In the genomic region with DNA sequence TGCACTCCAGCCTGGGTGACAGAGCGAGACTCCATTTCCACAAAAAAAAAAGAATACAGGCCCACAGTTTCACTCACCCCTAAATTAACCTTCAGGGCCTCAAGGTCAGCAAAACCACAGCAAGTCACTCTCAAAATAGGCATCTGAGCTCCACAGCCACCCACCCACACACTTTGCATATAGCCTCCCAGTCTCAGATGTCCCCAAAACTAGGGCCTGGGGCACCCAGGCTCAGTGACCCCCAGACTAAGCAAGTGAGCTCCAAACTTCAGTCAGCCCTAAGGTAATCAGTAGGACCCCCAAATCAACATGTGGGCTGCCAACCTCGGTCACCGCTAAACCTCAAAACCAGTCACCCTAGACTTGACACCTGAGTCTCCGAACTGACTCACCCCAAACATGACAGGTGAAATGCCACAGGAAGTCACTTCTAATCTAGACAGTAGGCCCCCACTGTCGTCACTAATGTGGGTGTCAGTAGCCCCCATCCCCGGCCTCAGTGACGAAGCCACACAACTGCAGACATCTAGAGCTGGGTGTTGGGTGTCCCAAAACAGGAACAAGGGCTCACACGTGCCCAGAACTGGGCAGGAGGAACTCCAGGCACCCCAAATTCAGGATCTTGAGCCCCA, we compare ENCODE assay signal across 8 cellular contexts. TPM values are rescaled to one million over a fixed set of nuclear protein-coding genes. Genes with fewer than 3 reads are reported as not detected.
DNase-seq lines count a peak whose midpoint lies in the region; ATAC-seq, FAIRE-seq and TF ChIP-seq lines count a peak whose summit lies in the region.

No MANE protein-coding gene starts in this region.

- peak overlapping the region; percentile 99 for H3K27ac Mint-ChIP-seq in memory B cell

- H3K27me3 ChIP-seq in A673 (replicated peaks; ENCODE audit: insufficient read depth, low read depth, low read length, poor library complexity), result no peaks in the 10 kb centered on the region

- H3K9me3 ChIP-seq in A673 (ENCODE audit: low read depth, low read length, poor library complexity, severe bottlenecking), result no peaks in the 10 kb centered on the region

- intact Hi-C loops in A673 (cut with micrococcal nuclease; ENCODE audit: unreplicated experiment), result no loop called here

- no peaks in the 10 kb centered on the region for H3K36me3 Mint-ChIP-seq in memory B cell

- H3K36me3 ChIP-seq in A673 (ENCODE audit: insufficient read depth, low read length, poor library complexity, severe bottlenecking), result no peaks in the 10 kb centered on the region

- CTCF ChIA-PET in A673 (lab: Charles Lee), result no interaction called here

- no peaks in the 10 kb centered on the region for H3K9me3 Mint-ChIP-seq in memory B cell

- no TSS peak for BruUV-seq in A673 (replicated peaks; lab: Mats Ljungman, UMichigan)

- ATAC-seq in GM18907 (IDR thresholded peaks at IDR 0.05; ENCODE audit: unreplicated experiment) (peak; percentile 85), HG03060 (IDR thresholded peaks at IDR 0.05; ENCODE audit: low read depth, unreplicated experiment) (peak; percentile 72), memory B cell (ENCODE audit: low read depth) (peak; percentile 88)

- peak overlapping the region; percentile 74 for H3K4me3 Mint-ChIP-seq in memory B cell

- no peaks in the 10 kb centered on the region for H3K27me3 Mint-ChIP-seq in memory B cell

- no peak for FAIRE-seq in frontal cortex (lab: Jason Lieb, UNC)

- POLR2A ChIA-PET in A673 (lab: Charles Lee; ENCODE audit: low non-redundant PET), result no interaction called here

- no peak overlapping the region for H3K27ac ChIP-seq in A673 (ENCODE audit: low read depth, low read length, poor library complexity, severe bottlenecking)

- peaks cover 52% of the 10 kb centered on the region for H3K4me1 Mint-ChIP-seq in memory B cell

- peak; percentile 55 to 90 for DNase-seq in activated CD4-positive, alpha-beta T cell treated with anti-CD3 and anti-CD28 coated beads, Interleukin-2, amount 50 U/mL, for 24 hours (ENCODE audit: low read depth in 1 of 2, low spot score in 1 of 2)
- peak; percentile 77 to 90 for DNase-seq in memory B cell (ENCODE audit: low spot score in 2 of 2)
- DNase-seq in frontal cortex (ENCODE audit: low spot score in 2 of 2), result no peak
- no peak for DNase-seq in RKO (ENCODE audit: low spot score)
- no peak for DNase-seq in A673 (ENCODE audit: low spot score)
- no peak for DNase-seq in OCI-M1 (lab: John Stamatoyannopoulos, UW)

- no peaks in the 10 kb centered on the region for H3K4me1 ChIP-seq in A673 (ENCODE audit: insufficient read depth, low read length, poor library complexity, severe bottlenecking)

- H3K4me3 ChIP-seq in A673 (ENCODE audit: low read depth, low read length, poor library complexity, severe bottlenecking), result no peak overlapping the region

- no peak for TF ChIP-seq CTCF in A673 (conservative IDR thresholded peaks at IDR 0.05; ENCODE audit: low read depth, low read length)

RNA-seq across cellular contexts. Expression of gene RABAC1, which starts 13.9 kb away (rescaled TPM):
- total RNA-seq in frontal cortex (90.9 TPM), A673 (2021) (114 and 124 TPM in 2 replicates)

RNA-seq across cellular contexts. Expression of gene ERFL, which starts 17.0 kb away (rescaled TPM):
- not detected for total RNA-seq in frontal cortex
- 0.95 and 1.2 TPM in 2 replicates for total RNA-seq in A673 (2021)

RNA-seq across cellular contexts. Expression of gene ATP1A3, which starts 48.8 kb away (rescaled TPM):
- total RNA-seq in frontal cortex (149 TPM), A673 (2021) (8.5 and 9.0 TPM in 2 replicates)

Comparison
In these comparisons a context has a peak if more than half of its experiments do, and no peak if none do; other contexts are left out.
1. DNase-seq: peak in activated CD4-positive, alpha-beta T cell treated with anti-CD3 and anti-CD28 coated beads, Interleukin-2, amount 50 U/mL, for 24 hours (2 of 2) and memory B cell (2 of 2); none in frontal cortex (0 of 2), RKO (single experiment), A673 (single experiment) and OCI-M1 (single experiment).
2. RNA of gene ATP1A3, which starts 48.8 kb away (total RNA-seq): 149 TPM in frontal cortex (single experiment); 8.5 to 9.0 TPM in A673; every median in the first group is over 10 times any median in the second.
3. Peak in every context shown above with its lines, with median percentiles within 50 percentile points of each other: ATAC-seq.